ENCODE assay signal across 18 cellular contexts in genomic region chr2:165766326-165766927, GRCh38. TPM values are rescaled to one million over a fixed set of nuclear protein-coding genes. Genes with fewer than 3 reads are reported as not detected.
DNase-seq lines count a peak whose midpoint lies in the region; ATAC-seq, FAIRE-seq and TF ChIP-seq lines count a peak whose summit lies in the region.
"Had no signal": no experiment of that assay in that cellular context is flagged by ENCODE, and none has a peak within 500 bp of the region (broad histone marks: within the 10 kb centered on the region; RNA-seq: fewer than 3 reads in every experiment).

No MANE protein-coding gene starts in this region.

- H3K4me2 ChIP-seq in HepG2 (ENCODE audit: low read depth, low read length): peak overlapping the region; percentile 16; the same call in 1 of the 2 replicates

- H3K9me3 Mint-ChIP-seq in T-helper 2 cell treated with Interferon-gamma antibody and Interleukin-4, amounts not matched to agents 5 μg/mL and 100 μg/mL, for 36 hours: no peaks in the 10 kb centered on the region
- no peaks in the 10 kb centered on the region for H3K9me3 Mint-ChIP-seq in activated CD8-positive, alpha-beta memory T cell treated with anti-CD3 and anti-CD28 coated beads, Interleukin-2, amount 10 ng/mL, durations not matched to agents 7 days and 5 days (ENCODE audit: low read depth)

- H3K27me3 ChIP-seq in HepG2 (ENCODE audit: control insufficient read depth in 1 of 2, insufficient read depth in 2 of 2, low read length in 2 of 2): peaks cover 0 to 4% of the 10 kb centered on the region in 2 experiments; a peak in 2 of 5 replicates

- H3K4me1 Mint-ChIP-seq in T-helper 2 cell treated with Interferon-gamma antibody and Interleukin-4, amounts not matched to agents 5 μg/mL and 100 μg/mL, for 36 hours (ENCODE audit: low read depth): peaks cover 3% of the 10 kb centered on the region
- H3K4me1 Mint-ChIP-seq in activated CD8-positive, alpha-beta memory T cell treated with anti-CD3 and anti-CD28 coated beads, Interleukin-2, amount 10 ng/mL, durations not matched to agents 7 days and 5 days: peaks cover 2% of the 10 kb centered on the region
- H3K4me1 Mint-ChIP-seq: B cell had no signal

- H3K9me3 ChIP-seq in HepG2 (ENCODE audit: low read length): no peaks in the 10 kb centered on the region

- no peak for TF ChIP-seq EP300 in HepG2 (IDR thresholded peaks at IDR 0.05; ENCODE audit: low read depth in 2 of 2, low read length in 2 of 2)
- no peak for TF ChIP-seq EP300 in HepG2 (CRISPR knock-in tag; IDR thresholded peaks at IDR 0.05; ENCODE audit: borderline replicate concordance)

- in situ Hi-C loops in HepG2 (cut with HindIII; ENCODE audit: extremely low pct_ligation_motif_present, low pct_unique_long_range_greater_than_20kb): no loop called here

- H3K9ac ChIP-seq in HepG2 (ENCODE audit: insufficient read depth, low read depth, low read length): no peak overlapping the region

- H3K4me1 ChIP-seq in HepG2 (ENCODE audit: insufficient read depth, low read length): peaks cover 13% of the 10 kb centered on the region

- ATAC-seq in HepG2: peak; percentile 89
- ATAC-seq in GM19023 (IDR thresholded peaks at IDR 0.05; ENCODE audit: unreplicated experiment): no peak
- ATAC-seq in activated CD8-positive, alpha-beta memory T cell treated with anti-CD3 and anti-CD28 coated beads, Interleukin-2, amount 10 ng/mL, durations not matched to agents 7 days and 5 days: no peak
- ATAC-seq: K562 had no signal

- no peak for TF ChIP-seq POLR2A in HepG2 (IDR thresholded peaks at IDR 0.05; ENCODE audit: insufficient read depth in 1 of 2, low read depth in 2 of 2, low read length in 2 of 2)

- TF ChIP-seq RAD21 in HepG2 (CRISPR knock-in tag; IDR thresholded peaks at IDR 0.05): no peak

- H3K27ac Mint-ChIP-seq in T-helper 2 cell treated with Interferon-gamma antibody and Interleukin-4, amounts not matched to agents 5 μg/mL and 100 μg/mL, for 36 hours: peak overlapping the region; percentile 55
- H3K27ac Mint-ChIP-seq in activated CD8-positive, alpha-beta memory T cell treated with anti-CD3 and anti-CD28 coated beads, Interleukin-2, amount 10 ng/mL, durations not matched to agents 7 days and 5 days: no peak overlapping the region
- H3K27ac Mint-ChIP-seq: B cell had no signal

- POLR2A ChIA-PET in HepG2 (lab: Yijun Ruan, JAX): no interaction called here

- H3K36me3 ChIP-seq in HepG2 (replicated peaks in 1 of 2; ENCODE audit: control insufficient read depth in 1 of 2, insufficient read depth in 2 of 2, low read length in 2 of 2): no peaks in the 10 kb centered on the region

- FAIRE-seq in HepG2 (lab: Jason Lieb, UNC): peak; percentile 50
- FAIRE-seq: K562 had no signal

- no peaks in the 10 kb centered on the region for H3K27me3 Mint-ChIP-seq in T-helper 2 cell treated with Interferon-gamma antibody and Interleukin-4, amounts not matched to agents 5 μg/mL and 100 μg/mL, for 36 hours (ENCODE audit: low read depth)
- H3K27me3 Mint-ChIP-seq in activated CD8-positive, alpha-beta memory T cell treated with anti-CD3 and anti-CD28 coated beads, Interleukin-2, amount 10 ng/mL, durations not matched to agents 7 days and 5 days: no peaks in the 10 kb centered on the region
- H3K27me3 Mint-ChIP-seq: B cell had no signal

- H4K20me1 ChIP-seq in HepG2 (ENCODE audit: insufficient read depth, low read length): no peaks in the 10 kb centered on the region; the same call in 1 of the 2 replicates

- H3K36me3 Mint-ChIP-seq in T-helper 2 cell treated with Interferon-gamma antibody and Interleukin-4, amounts not matched to agents 5 μg/mL and 100 μg/mL, for 36 hours (ENCODE audit: low read depth): peaks cover 11% of the 10 kb centered on the region
- peaks cover 6% of the 10 kb centered on the region for H3K36me3 Mint-ChIP-seq in activated CD8-positive, alpha-beta memory T cell treated with anti-CD3 and anti-CD28 coated beads, Interleukin-2, amount 10 ng/mL, durations not matched to agents 7 days and 5 days

- DNase-seq in T-helper 2 cell treated with Interferon-gamma antibody and Interleukin-4, amounts not matched to agents 5 μg/mL and 100 μg/mL, for 36 hours (ENCODE audit: low spot score): no peak
- DNase-seq in T-helper 2 cell: no peak
- peak; percentile 27 for DNase-seq in NCI-H526 treated with DMSO at 0.1 percent for 48 hours (lab: John Stamatoyannopoulos, UW)
- DNase-seq in HepG2 (ENCODE audit: low spot score): peak; percentile 31
- DNase-seq in SHP77 treated with DMSO at 0.1 percent for 48 hours (lab: John Stamatoyannopoulos, UW): no peak
- DNase-seq in activated CD8-positive, alpha-beta memory T cell treated with anti-CD3 and anti-CD28 coated beads, Interleukin-2, amount 10 ng/mL, durations not matched to agents 7 days and 5 days: no peak
- DNase-seq: DMS 273 treated with DMSO at 0.1 percent for 48 hours, GF-D8, GOT3, MV-4-11, NCI-H187 treated with DMSO at 0.1 percent for 48 hours, NCI-H510A, RPMI8226, SIG-M5 had no signal

- H3K79me2 ChIP-seq in HepG2 (ENCODE audit: insufficient read depth, low read length): no peaks in the 10 kb centered on the region

- no peak overlapping the region for H2AFZ ChIP-seq in HepG2 (ENCODE audit: low read length)

- H3K4me3 ChIP-seq in HepG2 (replicated peaks in 1 of 3; ENCODE audit: insufficient read depth in 1 of 3, low read depth in 2 of 3, low read length in 3 of 3): no peak overlapping the region
- H3K4me3 ChIP-seq: K562 had no signal

- intact Hi-C loops in HepG2 (cut with micrococcal nuclease; ENCODE audit: unreplicated experiment): no loop called here

- H3K4me3 Mint-ChIP-seq in T-helper 2 cell treated with Interferon-gamma antibody and Interleukin-4, amounts not matched to agents 5 μg/mL and 100 μg/mL, for 36 hours: no peak overlapping the region
- H3K4me3 Mint-ChIP-seq in activated CD8-positive, alpha-beta memory T cell treated with anti-CD3 and anti-CD28 coated beads, Interleukin-2, amount 10 ng/mL, durations not matched to agents 7 days and 5 days: no peak overlapping the region
- H3K4me3 Mint-ChIP-seq: B cell had no signal

- H3K27ac ChIP-seq in HepG2 (ENCODE audit: extremely low read length, insufficient read depth, low read length): no peak overlapping the region

- no TSS peak for BruUV-seq in HepG2 (replicated peaks; lab: Mats Ljungman, UMichigan)

- no peak for TF ChIP-seq CTCF in HepG2 (CRISPR knock-in tag; IDR thresholded peaks at IDR 0.05)

- CTCF ChIA-PET in HepG2 (lab: Yijun Ruan, JAX; ENCODE audit: low intra/inter-chr PET ratio, low total read pairs): no interaction called here
- CTCF ChIA-PET in activated CD8-positive, alpha-beta memory T cell treated with anti-CD3 and anti-CD28 coated beads, Interleukin-2, amount 10 ng/mL, durations not matched to agents 7 days and 5 days (lab: Charles Lee): no interaction called here

RNA-seq across cellular contexts. Expression of gene GALNT3, which starts 27.6 kb away (rescaled TPM):
- 0.29 TPM in 1 of 2 replicates, not detected in the other for total RNA-seq in HepG2 (2016; rRNA removed; fragmentation: Illumina TruSeq; extraction: Trizol)
- total RNA-seq in HepG2 (2016; cell fraction: cytosol; rRNA removed; fragmentation: Illumina TruSeq; extraction: Trizol; ENCODE audit: low read depth): not detected in 2 replicates
- total RNA-seq in HepG2 (2016; cell fraction: insoluble cytoplasmic fraction; rRNA removed; fragmentation: Illumina TruSeq; extraction: Trizol): 0.22 TPM in 1 of 2 replicates, not detected in the other
- total RNA-seq in HepG2 (2016; cell fraction: membrane; rRNA removed; fragmentation: Illumina TruSeq; extraction: Trizol): 0.06 TPM in 1 of 2 replicates, not detected in the other
- 0.28 and 0.65 TPM in 2 replicates for total RNA-seq in HepG2 (2016; cell fraction: nucleus; rRNA removed; fragmentation: Illumina TruSeq; extraction: Trizol)
- polyA plus RNA-seq in HepG2 (2011; rRNA removed): 0.27 and 0.30 TPM in 2 replicates
- 0.06 TPM in 1 of 2 replicates, not detected in the other for polyA plus RNA-seq in HepG2 (2011; cell fraction: cytosol; rRNA removed)
- polyA plus RNA-seq in HepG2 (2011; cell fraction: nucleus; rRNA removed): 0.72 and 0.99 TPM in 2 replicates
- 0.55 and 1.2 TPM in 2 replicates for polyA plus RNA-seq in HepG2 (2012)
- not detected in 2 replicates for polyA plus RNA-seq in HepG2 (2016; cell fraction: cytosol; fragmentation: Illumina TruSeq; extraction: Trizol; ENCODE audit: low read depth)
- polyA plus RNA-seq in HepG2 (2016; cell fraction: insoluble cytoplasmic fraction; fragmentation: Illumina TruSeq; extraction: Trizol; ENCODE audit: low read depth): 0.16 TPM in 1 of 2 replicates, not detected in the other
- not detected in 2 replicates for polyA plus RNA-seq in HepG2 (2016; cell fraction: membrane; fragmentation: Illumina TruSeq; extraction: Trizol; ENCODE audit: low read depth)
- 0.92 and 1.8 TPM in 2 replicates for polyA plus RNA-seq in HepG2 (2016; cell fraction: nucleus; fragmentation: Illumina TruSeq; extraction: Trizol; ENCODE audit: insufficient read depth, low read depth)
- polyA minus RNA-seq in HepG2 (2011; rRNA and poly(A)+ RNA removed; ENCODE audit: low replicate concordance): 0.04 TPM in 1 of 2 replicates, not detected in the other
- polyA minus RNA-seq in HepG2 (2011; cell fraction: cytosol; rRNA and poly(A)+ RNA removed): not detected in 2 replicates
- 0.39 and 2.0 TPM in 2 replicates for polyA minus RNA-seq in HepG2 (2011; cell fraction: nucleus; rRNA and poly(A)+ RNA removed)
- 10 to 100 TPM; 11.3 to 13.8 TPM for total RNA-seq in activated CD8-positive, alpha-beta memory T cell treated with anti-CD3 and anti-CD28 coated beads, Interleukin-2, amount 10 ng/mL, durations not matched to agents 7 days and 5 days
- total RNA-seq: A172 had no signal

Comparison
In these comparisons a context has a peak if more than half of its experiments do, and no peak if none do; other contexts are left out.
1. DNase-seq: peak in NCI-H526 treated with DMSO at 0.1 percent for 48 hours (single experiment) and HepG2 (single experiment); none in T-helper 2 cell treated with Interferon-gamma antibody and Interleukin-4, amounts not matched to agents 5 μg/mL and 100 μg/mL, for 36 hours (single experiment), T-helper 2 cell (0 of 5), SHP77 treated with DMSO at 0.1 percent for 48 hours (single experiment) and activated CD8-positive, alpha-beta memory T cell treated with anti-CD3 and anti-CD28 coated beads, Interleukin-2, amount 10 ng/mL, durations not matched to agents 7 days and 5 days (single experiment).
2. RNA of gene GALNT3, which starts 27.6 kb away (total RNA-seq): 11.3 to 13.8 TPM in activated CD8-positive, alpha-beta memory T cell treated with anti-CD3 and anti-CD28 coated beads, Interleukin-2, amount 10 ng/mL, durations not matched to agents 7 days and 5 days; 0.06 to 0.65 TPM in HepG2; every median in the first group is over 4 times any median in the second.